In the genomic region with DNA sequence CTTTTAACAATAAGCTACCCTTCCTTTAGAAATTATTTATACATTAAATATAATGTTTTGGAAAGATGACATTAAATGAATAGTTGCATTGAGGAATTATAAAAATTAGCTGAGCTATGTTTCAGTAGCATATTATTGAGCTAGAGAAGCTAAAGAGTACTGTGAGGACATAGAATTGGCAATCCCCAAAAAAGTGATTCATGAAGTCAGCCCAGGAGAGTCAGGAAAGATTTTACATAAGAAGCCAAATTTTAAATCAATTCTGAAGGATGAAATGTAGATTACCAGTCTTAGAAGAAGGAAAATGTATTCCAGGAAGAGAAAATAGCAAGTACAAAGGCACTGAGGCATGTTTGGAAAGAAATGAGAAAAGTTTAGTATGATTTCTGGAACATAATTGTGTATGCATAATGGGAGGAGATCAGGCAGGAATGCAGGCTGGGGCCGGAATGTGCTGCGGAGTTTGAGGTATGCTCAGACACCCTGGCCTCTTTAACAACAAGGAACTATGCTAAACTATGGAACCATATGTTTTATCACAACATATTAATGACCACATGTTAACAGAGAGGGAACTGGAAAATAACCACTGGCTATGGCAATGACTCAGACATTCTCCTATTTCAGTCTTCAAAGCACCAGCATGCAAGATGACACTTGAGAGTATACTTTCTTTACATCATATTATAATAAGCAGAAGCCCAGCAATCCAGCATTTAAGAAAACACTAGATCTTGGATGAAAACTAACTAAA, we compare ENCODE assay signal across 14 cellular contexts.
DNase-seq lines count a peak whose midpoint lies in the region; ATAC-seq and TF ChIP-seq lines count a peak whose summit lies in the region.
"Had no signal": no experiment of that assay in that cellular context is flagged by ENCODE, and none has a peak within 500 bp of the region (broad histone marks: within the 10 kb centered on the region; RNA-seq: fewer than 3 reads in every experiment).

No MANE protein-coding gene starts in this region.

- no peaks in the 10 kb centered on the region for H3K9me2 ChIP-seq in SK-N-SH

- H3F3A ChIP-seq in SK-N-SH (replicated peaks; ENCODE audit: insufficient read depth), result no peaks in the 10 kb centered on the region

- no peak overlapping the region for H4K8ac ChIP-seq in H9 (replicated peaks; ENCODE audit: insufficient read length, low read depth, low read length)

- no peak overlapping the region for H2AK5ac ChIP-seq in H9 (ENCODE audit: insufficient read length, low read length)

- no peak overlapping the region for H2BK5ac ChIP-seq in H9 (ENCODE audit: insufficient read length, low read length)

- CTCF ChIA-PET in SK-N-SH (lab: Yijun Ruan, JAX), result interaction anchor here (0.7 to 1.2 kb wide), 2 partner anchors 13 to 36 kb away, joined by 3 read pairs; no protein-coding TSS in a partner anchor

- WGBS in SK-N-SH (ENCODE audit: low lambda C conversion rate), result 26% methylated on average over 2 of the region's 2 CpGs
- no CpG with 5 or more reads among the region's 2 CpGs for WGBS in H9 (ENCODE audit: extremely low coverage, insufficient read length, low lambda C conversion rate)

- H3K27me3 ChIP-seq in SK-N-SH (ENCODE audit: insufficient read depth) (peaks cover 7% of the 10 kb centered on the region; the same call in 1 of the 2 replicates), H9 (ENCODE audit: insufficient read depth, low read length) (no peaks in the 10 kb centered on the region)
- H3K27me3 ChIP-seq: transverse colon had no signal

- H3K79me2 ChIP-seq in SK-N-SH (ENCODE audit: insufficient read depth), result no peaks in the 10 kb centered on the region
- no peaks in the 10 kb centered on the region for H3K79me2 ChIP-seq in H9 (ENCODE audit: insufficient read depth, low read length)

- H3K27ac ChIP-seq in SK-N-SH (ENCODE audit: low read depth in 2 of 2, low read length in 1 of 2) (peak overlapping the region in 1 of 2 experiments; percentile 34; a peak in 1 of 4 replicates), H9 (ENCODE audit: insufficient read length, low read depth, low read length) (no peak overlapping the region)
- H3K27ac ChIP-seq: C4-2B, transverse colon had no signal

- H4K5ac ChIP-seq in H9 (ENCODE audit: insufficient read length, low read depth, low read length), result no peak overlapping the region

- no peaks in the 10 kb centered on the region for H3K79me1 ChIP-seq in H9 (ENCODE audit: insufficient read depth, low read depth, low read length, poor library complexity, severe bottlenecking)

- no peak for TF ChIP-seq CTCF in HFF-Myc (IDR thresholded peaks at IDR 0.05; ENCODE audit: low read depth, low read length, missing control alignments)
- no peak for TF ChIP-seq CTCF in SK-N-SH (IDR thresholded peaks at IDR 0.05)
- TF ChIP-seq CTCF in H9 (conservative IDR thresholded peaks at IDR 0.05), result no peak

- no peak overlapping the region for H3K27ac Mint-ChIP-seq in H9
- H3K27ac Mint-ChIP-seq: activated T-helper 1 cell treated with anti-CD3 and anti-CD28 coated beads, Interleukin-12 subunit alpha, Interleukin-12 subunit beta, Interleukin-2, Interleukin-4 antibody, amounts not matched to agents 30 ng/mL and 10 ng/mL and 1 ng/mL, durations not matched to agents 14 hours and 24 hours and 36 hours; effector memory CD8-positive, alpha-beta T cell; T-helper 17 cell had no signal

- peaks cover 5 to 9% of the 10 kb centered on the region in 2 experiments for H3K4me1 Mint-ChIP-seq in H9
- H3K4me1 Mint-ChIP-seq: T-helper 17 cell had no signal

- no peak overlapping the region for H3K9ac ChIP-seq in SK-N-SH
- H3K9ac ChIP-seq in H9 (ENCODE audit: extremely low read depth, insufficient read length, low read length), result no peak overlapping the region

- H3K36me3 ChIP-seq in SK-N-SH (replicated peaks in 1 of 2; ENCODE audit: control insufficient read depth in 1 of 2, insufficient read depth in 2 of 2, low read length in 1 of 2), result no peaks in the 10 kb centered on the region
- H3K36me3 ChIP-seq: transverse colon had no signal

- POLR2A ChIA-PET in SK-N-SH (lab: Yijun Ruan, JAX), result no interaction called here

- H4K20me1 ChIP-seq in SK-N-SH (ENCODE audit: insufficient read depth), result no peaks in the 10 kb centered on the region
- no peaks in the 10 kb centered on the region for H4K20me1 ChIP-seq in H9 (ENCODE audit: control insufficient read depth, insufficient read depth, insufficient read length)

- no peaks in the 10 kb centered on the region; a peak in 1 of 7 replicates for H3K36me3 Mint-ChIP-seq in H9 (ENCODE audit: insufficient read depth in 1 of 3, low read depth in 3 of 3)

- H3K9me3 ChIP-seq in SK-N-SH, result no peaks in the 10 kb centered on the region
- H3K9me3 ChIP-seq in H9 (ENCODE audit: control insufficient read depth, low read depth, low read length), result no peaks in the 10 kb centered on the region
- H3K9me3 ChIP-seq: transverse colon had no signal

- no peak overlapping the region for H3K4me2 ChIP-seq in SK-N-SH
- no peak overlapping the region for H3K4me2 ChIP-seq in H9 (ENCODE audit: insufficient read depth, insufficient read length, low read length)

- H3K9me3 Mint-ChIP-seq in H9, result no peaks in the 10 kb centered on the region
- H3K9me3 Mint-ChIP-seq: activated T-helper 1 cell treated with anti-CD3 and anti-CD28 coated beads, Interleukin-12 subunit alpha, Interleukin-12 subunit beta, Interleukin-2, Interleukin-4 antibody, amounts not matched to agents 30 ng/mL and 10 ng/mL and 1 ng/mL, durations not matched to agents 14 hours and 24 hours and 36 hours; effector memory CD8-positive, alpha-beta T cell had no signal

- no peaks in the 10 kb centered on the region for H3K23me2 ChIP-seq in H9 (ENCODE audit: insufficient read length, low read depth, low read length, poor library complexity, severe bottlenecking)

- no peaks in the 10 kb centered on the region for H3K27me3 Mint-ChIP-seq in H9 (ENCODE audit: low read depth)
- H3K27me3 Mint-ChIP-seq: effector memory CD8-positive, alpha-beta T cell had no signal

- H2BK15ac ChIP-seq in H9 (ENCODE audit: low read depth, low read length), result no peak overlapping the region

- no peak overlapping the region for H2BK20ac ChIP-seq in H9 (ENCODE audit: low read depth, low read length, poor library complexity, severe bottlenecking)

- no peak overlapping the region for H3K18ac ChIP-seq in H9 (ENCODE audit: insufficient read length, low read depth, low read length)

- TF ChIP-seq EP300 in SK-N-SH (IDR thresholded peaks at IDR 0.05; ENCODE audit: borderline replicate concordance in 1 of 2, low read depth in 1 of 2, low read length in 1 of 2), result no peak

- no peak overlapping the region for H2BK12ac ChIP-seq in H9 (ENCODE audit: insufficient read length, low read depth, low read length)

- no peak overlapping the region for H3K23ac ChIP-seq in H9 (ENCODE audit: insufficient read length, low read depth, low read length)

- H3K14ac ChIP-seq in H9 (ENCODE audit: insufficient read depth, low read length), result no peak overlapping the region

- H3T11ph ChIP-seq in H9 (ENCODE audit: low read length), result no peak overlapping the region

- H2AFZ ChIP-seq in SK-N-SH (ENCODE audit: low read depth) (no peak overlapping the region), H9 (ENCODE audit: low read length) (no peak overlapping the region)

- H2BK120ac ChIP-seq in H9 (ENCODE audit: low read depth, low read length, poor library complexity, severe bottlenecking), result no peak overlapping the region

- TF ChIP-seq RAD21 in SK-N-SH (IDR thresholded peaks at IDR 0.05; ENCODE audit: low read length), result no peak

- no peak overlapping the region for H3K4me3 Mint-ChIP-seq in H9
- H3K4me3 Mint-ChIP-seq: activated T-helper 1 cell treated with anti-CD3 and anti-CD28 coated beads, Interleukin-12 subunit alpha, Interleukin-12 subunit beta, Interleukin-2, Interleukin-4 antibody, amounts not matched to agents 30 ng/mL and 10 ng/mL and 1 ng/mL, durations not matched to agents 14 hours and 24 hours and 36 hours; effector memory CD8-positive, alpha-beta T cell; T-helper 17 cell had no signal

- ATAC-seq in GM19324 (IDR thresholded peaks at IDR 0.05; ENCODE audit: low FRiP score, unreplicated experiment), result no peak
- ATAC-seq: effector memory CD8-positive, alpha-beta T cell; T-helper 17 cell had no signal

- H4K91ac ChIP-seq in H9 (ENCODE audit: insufficient read length, low read depth, low read length), result no peak overlapping the region

- no peak overlapping the region for H3K56ac ChIP-seq in H9 (ENCODE audit: insufficient read length, low read depth, low read length)

- H3K4me3 ChIP-seq in HFF-Myc (replicated peaks; ENCODE audit: low read depth, low read length) (no peak overlapping the region), SK-N-SH (ENCODE audit: low read depth in 2 of 2, low read length in 1 of 2) (no peak overlapping the region)
- H3K4me3 ChIP-seq: transverse colon had no signal

- peak; percentile 15 for DNase-seq in AG20443 (ENCODE audit: low spot score)
- peak; percentile 85 for DNase-seq in HFF-Myc (ENCODE audit: extremely low read depth, low read depth)
- no peak for DNase-seq in SK-N-SH
- peak; percentile 95 for DNase-seq in iris pigment epithelial cell (ENCODE audit: low read depth)
- no peak for DNase-seq in amygdala (lab: John Stamatoyannopoulos, UW)
- no peak for DNase-seq in H9
- DNase-seq in activated effector memory CD4-positive, alpha-beta T cell treated with anti-CD3 and anti-CD28 coated beads, Interleukin-2, amount 50 U/mL, for 16 hours, result no peak
- DNase-seq: effector memory CD8-positive, alpha-beta T cell; NCI-H345; T-helper 17 cell; transverse colon had no signal

- H3K4me1 ChIP-seq in SK-N-SH (ENCODE audit: control insufficient read depth in 1 of 2, insufficient read depth in 2 of 2, low read depth in 1 of 2, low read length in 1 of 2) (no peaks in the 10 kb centered on the region; a peak in 1 of 4 replicates), H9 (ENCODE audit: insufficient read depth, low read length) (no peaks in the 10 kb centered on the region; the same call in 1 of the 2 replicates)
- H3K4me1 ChIP-seq: transverse colon had no signal

- no peak overlapping the region for H3K4ac ChIP-seq in H9 (ENCODE audit: low read depth, low read length)

TF ChIP-seq in SK-N-SH, 30 proteins besides CTCF, POLR2A, EP300 and RAD21:
- TF ChIP-seq, protein P1, sequence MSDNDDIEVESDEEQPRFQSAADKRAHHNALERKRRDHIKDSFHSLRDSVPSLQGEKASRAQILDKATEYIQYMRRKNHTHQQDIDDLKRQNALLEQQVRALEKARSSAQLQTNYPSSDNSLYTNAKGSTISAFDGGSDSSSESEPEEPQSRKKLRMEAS (IDR thresholded peaks at IDR 0.05; ENCODE audit: low read depth), result 0 out of 2 replicates have a peak, but pooled peaks have one; percentile 27
- no peak for TF ChIP-seq TAF1 (IDR thresholded peaks at IDR 0.05; ENCODE audit: borderline replicate concordance, low read depth, low read length)
- peak; percentile 13; the same call in 1 of the 2 replicates for TF ChIP-seq TCF12 (IDR thresholded peaks at IDR 0.05)
- 0 out of 2 replicates have a peak, but pooled peaks have one; percentile 17 for TF ChIP-seq FOSL2 (IDR thresholded peaks at IDR 0.05; ENCODE audit: borderline replicate concordance, low read depth)

Comparison
In these comparisons a context has a peak if more than half of its experiments do, and no peak if none do; other contexts are left out.
1. DNase-seq: peak in AG20443 (single experiment), HFF-Myc (single experiment) and iris pigment epithelial cell (single experiment); none in SK-N-SH (single experiment), amygdala (0 of 56), H9 (single experiment) and activated effector memory CD4-positive, alpha-beta T cell treated with anti-CD3 and anti-CD28 coated beads, Interleukin-2, amount 50 U/mL, for 16 hours (single experiment).